ENCODE assay signal across 7 cellular contexts in genomic region chr4:73653695-73654106, GRCh38. TPM values are rescaled to one million over a fixed set of nuclear protein-coding genes. Genes with fewer than 3 reads are reported as not detected.
DNase-seq lines count a peak whose midpoint lies in the region; ATAC-seq, FAIRE-seq and TF ChIP-seq lines count a peak whose summit lies in the region.

No MANE protein-coding gene starts in this region.

- H3K27me3 ChIP-seq in tibial artery, result no peaks in the 10 kb centered on the region

- H3K36me3 ChIP-seq in tibial artery, result no peaks in the 10 kb centered on the region

- peaks cover 0 to 10% (median 0%) of the 10 kb centered on the region in 4 donors for H3K4me1 ChIP-seq in tibial artery

- no peak overlapping the region for H3K4me3 ChIP-seq in tibial artery

- ATAC-seq in GM19372 (IDR thresholded peaks at IDR 0.05; ENCODE audit: low read depth, unreplicated experiment) (peak; percentile 69), HG03439 (IDR thresholded peaks at IDR 0.05; ENCODE audit: unreplicated experiment) (peak; percentile 69)

- DNase-seq in Daoy (ENCODE audit: low read depth) (peak; percentile 13), NCI-H446 treated with DMSO at 0.1 percent for 48 hours (lab: John Stamatoyannopoulos, UW) (peak; percentile 18), astrocyte of the hippocampus (ENCODE audit: low read depth, low spot score) (peak; percentile 55), tibial artery (peak in 1 of 2 donors; percentile 32)

- no peak overlapping the region for H3K27ac ChIP-seq in tibial artery

- intact Hi-C loops in tibial artery (cut with DNase I; ENCODE audit: low total_unique reads), result no loop called here

- no peaks in the 10 kb centered on the region for H3K9me3 ChIP-seq in tibial artery

- TF ChIP-seq CTCF in tibial artery (IDR thresholded peaks at IDR 0.05), result peak; percentile 35 to 39

- FAIRE-seq in islet of Langerhans (lab: Jason Lieb, UNC), result peak; percentile 99

RNA-seq across cellular contexts. Expression of gene RASSF6, which starts 33.5 kb away (rescaled TPM):
- total RNA-seq in Daoy (2014; rRNA removed; shearing (Covaris generic)), result not detected in 2 replicates
